In the genomic region with DNA sequence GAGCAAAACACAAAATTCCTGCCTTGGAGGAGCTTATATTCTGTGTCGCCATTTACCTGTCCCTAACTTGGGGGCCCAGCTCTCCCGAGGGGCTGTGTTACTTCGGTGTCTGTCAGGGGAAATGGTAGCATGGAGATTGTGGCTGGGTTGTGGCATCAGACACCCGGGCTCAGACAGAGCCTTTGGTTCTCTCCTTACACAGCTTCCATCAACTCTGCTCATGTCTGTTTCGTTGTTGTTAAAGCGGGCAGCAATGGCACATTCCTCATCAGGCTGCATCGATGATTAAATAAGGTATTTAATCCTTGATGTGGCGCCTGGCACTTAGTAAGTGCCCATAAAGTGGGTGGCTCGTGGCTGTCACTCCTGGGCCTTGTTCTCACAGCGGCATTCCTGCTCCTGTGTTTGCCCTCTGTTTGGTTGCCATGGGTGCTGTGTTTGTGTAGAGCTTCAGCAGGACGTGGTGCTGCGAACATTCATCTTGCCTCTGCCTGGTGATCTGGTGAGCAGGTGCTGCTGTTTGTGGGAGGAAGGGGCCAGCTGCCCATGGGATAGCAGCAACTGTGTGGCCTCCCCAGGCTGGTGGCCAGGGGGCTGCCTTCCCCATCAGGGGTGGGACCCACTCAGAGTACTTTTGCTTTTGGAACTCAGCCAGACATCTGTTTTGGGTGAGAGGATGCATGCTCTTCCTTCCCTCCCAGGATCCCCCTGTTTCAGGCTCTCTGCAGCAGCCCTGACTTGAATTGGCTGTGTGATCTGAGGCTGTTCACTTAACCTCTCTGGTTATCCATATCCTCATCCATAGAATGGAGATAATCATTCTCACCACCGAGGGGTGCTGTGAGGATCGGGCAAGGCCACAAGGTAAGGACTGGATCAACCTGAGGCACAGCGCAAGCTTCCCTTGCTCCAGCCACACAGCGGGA, we compare ENCODE assay signal across 9 cellular contexts.
DNase-seq lines count a peak whose midpoint lies in the region; ATAC-seq and TF ChIP-seq lines count a peak whose summit lies in the region.
"Had no signal": no experiment of that assay in that cellular context is flagged by ENCODE, and none has a peak within 500 bp of the region (broad histone marks: within the 10 kb centered on the region; RNA-seq: fewer than 3 reads in every experiment).

No MANE protein-coding gene starts in this region.

- H3K27me3 ChIP-seq in PC-3 (ENCODE audit: low read length) (no peaks in the 10 kb centered on the region), cardiac muscle cell (no peaks in the 10 kb centered on the region), gastrocnemius medialis (no peaks in the 10 kb centered on the region), testis (no peaks in the 10 kb centered on the region)

- TF ChIP-seq POLR2A in gastrocnemius medialis (IDR thresholded peaks at IDR 0.05) (peak in 1 of 2 donors; percentile 37), testis (IDR thresholded peaks at IDR 0.05) (no peak)

- ATAC-seq in PC-3, result peak; percentile 65
- peak; percentile 74 to 80 for ATAC-seq in gastrocnemius medialis
- no peak for ATAC-seq in GM19351 (IDR thresholded peaks at IDR 0.05; ENCODE audit: unreplicated experiment)
- ATAC-seq in GM21528 (IDR thresholded peaks at IDR 0.05; ENCODE audit: low FRiP score, unreplicated experiment), result no peak

- 84 to 95% methylated on average over 12 to 16 of the region's 16 CpGs for WGBS in testis, 2 donors

- H3K4me3 ChIP-seq in PC-3 (ENCODE audit: low read length), result no peak overlapping the region
- H3K4me3 ChIP-seq in cardiac muscle cell, result no peak overlapping the region
- no peak overlapping the region for H3K4me3 ChIP-seq in gastrocnemius medialis
- no peak overlapping the region for H3K4me3 ChIP-seq in testis

- TF ChIP-seq CTCF in PC-3 (conservative IDR thresholded peaks at IDR 0.05; ENCODE audit: low read depth, low read length) (no peak), cardiac muscle cell (IDR thresholded peaks at IDR 0.05; ENCODE audit: low read depth, low read length) (no peak), gastrocnemius medialis (IDR thresholded peaks at IDR 0.05 in 4 of 5, conservative IDR thresholded peaks at IDR 0.05 in 1 of 5) (peak in 1 of 5 experiments; percentile 15), testis (IDR thresholded peaks at IDR 0.05) (no peak)

- H3K27ac ChIP-seq in PC-3 (ENCODE audit: low read length) (no peak overlapping the region), cardiac muscle cell (no peak overlapping the region), gastrocnemius medialis (peak overlapping the region; percentile 70 to 77 (median 74)), testis (no peak overlapping the region)

- intact Hi-C loops in PC-3 (cut with micrococcal nuclease), result loop anchor here (2.0 kb wide), 1 partner anchor 41 kb away; no protein-coding TSS in a partner anchor
- intact Hi-C loops in gastrocnemius medialis (cut with DNase I; ENCODE audit: low total_unique reads), result no loop called here
- intact Hi-C loops in testis (cut with DNase I; ENCODE audit: low total_unique reads), result no loop called here

- no peaks in the 10 kb centered on the region for H3K4me1 ChIP-seq in PC-3 (ENCODE audit: insufficient read depth, low read length)
- H3K4me1 ChIP-seq in cardiac muscle cell (ENCODE audit: low read depth), result peaks cover 21% of the 10 kb centered on the region
- H3K4me1 ChIP-seq in gastrocnemius medialis, result peaks cover 26 to 29% of the 10 kb centered on the region in 2 donors
- peaks cover 25% of the 10 kb centered on the region for H3K4me1 ChIP-seq in testis

- in situ Hi-C loops in gastrocnemius medialis (cut with MboI; ENCODE audit: low sequenced_read_pairs in 4 of 4), result no loop called here

- H3K36me3 ChIP-seq in PC-3 (ENCODE audit: low read depth, low read length), result no peaks in the 10 kb centered on the region
- H3K36me3 ChIP-seq in cardiac muscle cell, result no peaks in the 10 kb centered on the region
- no peaks in the 10 kb centered on the region for H3K36me3 ChIP-seq in gastrocnemius medialis
- H3K36me3 ChIP-seq in testis (ENCODE audit: low read depth, missing control alignments), result no peaks in the 10 kb centered on the region

- CTCF ChIA-PET in PC-3 (lab: Charles Lee), result no interaction called here

- no peaks in the 10 kb centered on the region for H3K79me2 ChIP-seq in PC-3 (ENCODE audit: low read length)

- H3K9me3 ChIP-seq in PC-3 (ENCODE audit: low read length) (no peaks in the 10 kb centered on the region), cardiac muscle cell (ENCODE audit: low read depth) (no peaks in the 10 kb centered on the region), gastrocnemius medialis (no peaks in the 10 kb centered on the region), testis (no peaks in the 10 kb centered on the region)

- H3K9me2 ChIP-seq in PC-3 (replicated peaks; ENCODE audit: low read length), result no peaks in the 10 kb centered on the region

- H4K20me1 ChIP-seq in PC-3 (ENCODE audit: low read length), result no peaks in the 10 kb centered on the region

- DNase-seq in HT-29 (ENCODE audit: low spot score) (peak; percentile 96), PC-3 (peak; percentile 37), cardiac muscle cell (ENCODE audit: low read depth in 1 of 2, low spot score in 1 of 2) (peak; percentile 30 to 48), gastrocnemius medialis (peak; percentile 60 to 68), testis (no peak), A172 (ENCODE audit: low spot score) (no peak)
- DNase-seq: activated CD8-positive, alpha-beta memory T cell treated with anti-CD3 and anti-CD28 coated beads, Interleukin-2, amount 50 U/mL, for 48 hours had no signal

- BruUV-seq in PC-3 (replicated peaks; lab: Mats Ljungman, UMichigan), result no TSS peak

- POLR2A ChIA-PET in PC-3 (lab: Charles Lee; ENCODE audit: unreplicated experiment), result no interaction called here

- no peak overlapping the region for H2AFZ ChIP-seq in PC-3 (ENCODE audit: low read length)

- no peak overlapping the region for H3K4me2 ChIP-seq in PC-3 (ENCODE audit: low read length)

- no peak overlapping the region for H3K9ac ChIP-seq in PC-3 (ENCODE audit: low read length)

- H3F3A ChIP-seq in PC-3 (ENCODE audit: low read length, unreplicated experiment), result no peaks in the 10 kb centered on the region

Comparison
In these comparisons a context has a peak if more than half of its experiments do, and no peak if none do; other contexts are left out.
1. DNase-seq: peak in HT-29 (single experiment), PC-3 (single experiment), cardiac muscle cell (2 of 2) and gastrocnemius medialis (2 of 2); none in testis (single experiment) and A172 (single experiment).
2. ATAC-seq: peak in PC-3 (single experiment) and gastrocnemius medialis (2 of 2); none in GM19351 (single experiment) and GM21528 (single experiment).
3. H3K27ac ChIP-seq: peak in gastrocnemius medialis (4 of 4); none in PC-3 (single experiment), cardiac muscle cell (single experiment) and testis (0 of 2).